22 cellular contexts compared by ENCODE assay signal in genomic region chr2:232389327-232389726, GRCh38. TPM values are rescaled to one million over a fixed set of nuclear protein-coding genes. Genes with fewer than 3 reads are reported as not detected.
DNase-seq lines count a peak whose midpoint lies in the region; TF ChIP-seq lines count a peak whose summit lies in the region.
"Had no signal": no experiment of that assay in that cellular context is flagged by ENCODE, and none has a peak within 500 bp of the region (broad histone marks: within the 10 kb centered on the region; RNA-seq: fewer than 3 reads in every experiment).

No MANE protein-coding gene starts in this region.

- peaks cover 2% of the 10 kb centered on the region for H3K27me3 ChIP-seq in brain microvascular endothelial cell (replicated peaks)

- H3K27me3 Mint-ChIP-seq in nephron progenitor cell (ENCODE audit: low read depth, poor library complexity): peaks cover 91% of the 10 kb centered on the region

- TF ChIP-seq CTCF in brain microvascular endothelial cell (IDR thresholded peaks at IDR 0.05; ENCODE audit: low read depth, low read length, missing control alignments) (no peak), nephron progenitor cell (IDR thresholded peaks at IDR 0.05) (no peak)

- DNase-seq in Caki2 (ENCODE audit: low read depth) (peak; percentile 4), HT1080 (ENCODE audit: low read depth) (peak; percentile 56), brain microvascular endothelial cell (peak; percentile 85), nephron progenitor cell (no peak), epidermal melanocyte (ENCODE audit: insufficient read length, low spot score) (no peak), T1000 (lab: John Stamatoyannopoulos, UW) (no peak), DMS114 treated with DMSO at 0.1 percent for 48 hours (lab: John Stamatoyannopoulos, UW; ENCODE audit: unreplicated experiment) (no peak), cerebellar nuclear complex (lab: John Stamatoyannopoulos, UW) (no peak)
- DNase-seq: activated CD4-positive, alpha-beta T cell treated with anti-CD3 and anti-CD28 coated beads for 1 hour; CD4-positive, alpha-beta T cell; hippocampal formation; MG63; NCI-H1436 treated with DMSO at 0.1 percent for 48 hours; Peyer's patch; SK-N-SH; stimulated activated naive CD8-positive, alpha-beta T cell treated with anti-CD3 and anti-CD28 coated beads, Interleukin-15, Interleukin-2, amounts not matched to agents 100 U/mL and 50 U/mL, for 24 hours; transverse colon had no signal

- H3K4me1 Mint-ChIP-seq in nephron progenitor cell: peaks cover 5% of the 10 kb centered on the region
- H3K4me1 Mint-ChIP-seq: central memory CD8-positive, alpha-beta T cell had no signal

- peak overlapping the region; percentile 4 for H3K27ac ChIP-seq in brain microvascular endothelial cell
- H3K27ac ChIP-seq: Peyer's patch, transverse colon had no signal

- in situ Hi-C loops in Caki2 (cut with HindIII; ENCODE audit: low pct_unique_long_range_greater_than_20kb, low sequenced_read_pairs): no loop called here
- in situ Hi-C loops in brain microvascular endothelial cell (cut with HindIII; ENCODE audit: low pct_ligation_motif_present, low sequenced_read_pairs): no loop called here

- H3K27ac Mint-ChIP-seq in nephron progenitor cell: no peak overlapping the region
- H3K27ac Mint-ChIP-seq: activated T-helper 1 cell treated with anti-CD3 and anti-CD28 coated beads, Interleukin-12 subunit alpha, Interleukin-12 subunit beta, Interleukin-2, Interleukin-4 antibody, amounts not matched to agents 30 ng/mL and 10 ng/mL and 1 ng/mL, durations not matched to agents 14 hours and 24 hours and 36 hours; CD4-positive, alpha-beta T cell had no signal

- H3K4me3 Mint-ChIP-seq in nephron progenitor cell: peak overlapping the region; percentile 40
- H3K4me3 Mint-ChIP-seq: activated T-helper 1 cell treated with anti-CD3 and anti-CD28 coated beads, Interleukin-12 subunit alpha, Interleukin-12 subunit beta, Interleukin-2, Interleukin-4 antibody, amounts not matched to agents 30 ng/mL and 10 ng/mL and 1 ng/mL, durations not matched to agents 14 hours and 24 hours and 36 hours; CD4-positive, alpha-beta T cell; central memory CD8-positive, alpha-beta T cell had no signal

- peaks cover 15% of the 10 kb centered on the region for H3K9me3 Mint-ChIP-seq in nephron progenitor cell
- H3K9me3 Mint-ChIP-seq: activated T-helper 1 cell treated with anti-CD3 and anti-CD28 coated beads, Interleukin-12 subunit alpha, Interleukin-12 subunit beta, Interleukin-2, Interleukin-4 antibody, amounts not matched to agents 30 ng/mL and 10 ng/mL and 1 ng/mL, durations not matched to agents 14 hours and 24 hours and 36 hours; CD4-positive, alpha-beta T cell; central memory CD8-positive, alpha-beta T cell had no signal

- H3K4me3 ChIP-seq in brain microvascular endothelial cell (ENCODE audit: low read depth, low read length): no peak overlapping the region
- H3K4me3 ChIP-seq: MG63, Peyer's patch, transverse colon had no signal

- H3K36me3 Mint-ChIP-seq in nephron progenitor cell (ENCODE audit: low read depth): no peaks in the 10 kb centered on the region

- H3K36me3 ChIP-seq in brain microvascular endothelial cell (replicated peaks): no peaks in the 10 kb centered on the region
- H3K36me3 ChIP-seq: MG63, Peyer's patch, transverse colon had no signal

RNA-seq across cellular contexts. Expression of gene ALPP, which starts 10.8 kb away (rescaled TPM):
- total RNA-seq in Caki2 (2014; rRNA removed; shearing (Covaris generic); ENCODE audit: low replicate concordance): not detected in 2 replicates
- total RNA-seq in HT1080 (2014; rRNA removed; shearing (Covaris generic)): not detected in 2 replicates
- polyA plus RNA-seq in HT1080 (2015; cell fraction: cytosol; rRNA removed): not detected in 2 replicates
- not detected in 2 replicates for polyA plus RNA-seq in HT1080 (2015; cell fraction: nucleus; rRNA removed)
- total RNA-seq: activated CD8-positive, alpha-beta memory T cell treated with anti-CD3 and anti-CD28 coated beads for 36 hours; activated T-helper 1 cell treated with anti-CD3 and anti-CD28 coated beads, Interleukin-12 subunit alpha, Interleukin-12 subunit beta, Interleukin-2, Interleukin-4 antibody, amounts not matched to agents 30 ng/mL and 10 ng/mL and 1 ng/mL, durations not matched to agents 14 hours and 24 hours and 36 hours; CD4-positive, alpha-beta T cell; HepG2; kidney epithelial cell; Peyer's patch; transverse colon had no signal
- polyA plus RNA-seq: HepG2, SK-N-SH had no signal

RNA-seq across cellular contexts. Expression of gene ALPG, which starts 17.3 kb away (rescaled TPM):
- total RNA-seq in Caki2 (2014; rRNA removed; shearing (Covaris generic); ENCODE audit: low replicate concordance): not detected in 2 replicates
- not detected in 2 replicates for total RNA-seq in HT1080 (2014; rRNA removed; shearing (Covaris generic))
- not detected in 2 replicates for polyA plus RNA-seq in HT1080 (2015; cell fraction: cytosol; rRNA removed)
- polyA plus RNA-seq in HT1080 (2015; cell fraction: nucleus; rRNA removed): not detected in 2 replicates
- total RNA-seq: activated CD8-positive, alpha-beta memory T cell treated with anti-CD3 and anti-CD28 coated beads for 36 hours; activated T-helper 1 cell treated with anti-CD3 and anti-CD28 coated beads, Interleukin-12 subunit alpha, Interleukin-12 subunit beta, Interleukin-2, Interleukin-4 antibody, amounts not matched to agents 30 ng/mL and 10 ng/mL and 1 ng/mL, durations not matched to agents 14 hours and 24 hours and 36 hours; CD4-positive, alpha-beta T cell; HepG2; kidney epithelial cell; Peyer's patch; transverse colon had no signal
- polyA plus RNA-seq: HepG2, SK-N-SH had no signal

Comparison
In these comparisons a context has a peak if more than half of its experiments do, and no peak if none do; other contexts are left out.
1. DNase-seq: peak in Caki2 (single experiment), HT1080 (single experiment) and brain microvascular endothelial cell (single experiment); none in nephron progenitor cell (single experiment), epidermal melanocyte (single experiment), T1000 (single experiment), DMS114 treated with DMSO at 0.1 percent for 48 hours (single experiment) and cerebellar nuclear complex (0 of 2).